In genomic region chr5:71653119-71653518, GRCh38 we compare ENCODE assay signal across 11 cellular contexts.
DNase-seq lines count a peak whose midpoint lies in the region; ATAC-seq and TF ChIP-seq lines count a peak whose summit lies in the region.
"Had no signal": no experiment of that assay in that cellular context is flagged by ENCODE, and none has a peak within 500 bp of the region (broad histone marks: within the 10 kb centered on the region; RNA-seq: fewer than 3 reads in every experiment).

No MANE protein-coding gene starts in this region.

- CTCF ChIA-PET in AG04449 (lab: Yijun Ruan, JAX) = no interaction called here
- CTCF ChIA-PET in HEK293T (lab: Yijun Ruan, JAX) = no interaction called here

- in situ Hi-C loops in astrocyte of the cerebellum (cut with HindIII; ENCODE audit: low sequenced_read_pairs) = loop anchor here (5.0 kb wide), 1 partner anchor 54 kb away; no protein-coding TSS in a partner anchor

- H3K4me3 ChIP-seq in AG04449 (ENCODE audit: low read depth, low read length) (no peak overlapping the region), astrocyte of the cerebellum (ENCODE audit: low read depth, low read length) (no peak overlapping the region)
- H3K4me3 ChIP-seq: BLaER1 treated with 17β-estradiol and CSF1 and Interleukin-3, amounts not matched to agents 10 nM and 100 nM; hepatocyte; mucosa of descending colon had no signal

- ATAC-seq in HG03135 (IDR thresholded peaks at IDR 0.05; ENCODE audit: unreplicated experiment) = no peak
- ATAC-seq: mucosa of descending colon had no signal

- peak; percentile 4 for DNase-seq in AG04449 (ENCODE audit: low read depth, low spot score)
- DNase-seq in HEK293T (ENCODE audit: extremely low spot score) = peak; percentile 30
- peak; percentile 29 for DNase-seq in astrocyte of the cerebellum (ENCODE audit: low read depth)
- peak; percentile 21 for DNase-seq in kidney tubule cell (ENCODE audit: low spot score)
- no peak for DNase-seq in globus pallidus (ENCODE audit: low spot score)
- no peak for DNase-seq in SIG-M5 (lab: John Stamatoyannopoulos, UW)
- DNase-seq in iPS-NIHi11 (ENCODE audit: low spot score) = no peak
- DNase-seq: mucosa of descending colon had no signal

- POLR2A ChIA-PET in AG04449 (lab: Yijun Ruan, JAX) (interaction anchor here (0.6 kb wide), 1 partner anchor 157 kb away, joined by 3 read pairs; no protein-coding TSS in a partner anchor), HEK293T (lab: Yijun Ruan, JAX) (no interaction called here)

- TF ChIP-seq CTCF in AG04449 (IDR thresholded peaks at IDR 0.05; ENCODE audit: insufficient read depth, low read length, missing control alignments) (no peak), astrocyte of the cerebellum (IDR thresholded peaks at IDR 0.05; ENCODE audit: low read depth, low read length, missing control alignments) (no peak)

TF ChIP-seq in HEK293T, 16 proteins besides CTCF, POLR2A, EP300 and RAD21:
- TF ChIP-seq BHLHE40 (IDR thresholded peaks at IDR 0.05; ENCODE audit: borderline replicate concordance) = no peak
- peak; percentile 54 for TF ChIP-seq ZNF384 (IDR thresholded peaks at IDR 0.05)
- TF ChIP-seq PKNOX1 (IDR thresholded peaks at IDR 0.05) = peak; percentile 86
TF ChIP-seq in HEK293T: peak in this region for 2.

Comparison
In these comparisons a context has a peak if more than half of its experiments do, and no peak if none do; other contexts are left out.
1. DNase-seq: peak in AG04449 (single experiment), HEK293T (single experiment), astrocyte of the cerebellum (single experiment) and kidney tubule cell (single experiment); none in globus pallidus (single experiment), SIG-M5 (single experiment) and iPS-NIHi11 (single experiment).